ENCODE assay signal across 8 cellular contexts in genomic region chr17:40344321-40345160, GRCh38. TPM values are rescaled to one million over a fixed set of nuclear protein-coding genes. Genes with fewer than 3 reads are reported as not detected.
A peak's percentile ranks its signal among the peaks of the same experiment; 100 is the strongest.
DNase-seq lines count a peak whose midpoint lies in the region; ATAC-seq and TF ChIP-seq lines count a peak whose summit lies in the region.

No MANE protein-coding gene starts in this region.

- H3K4me1 ChIP-seq in Caco-2 (peaks cover 43% of the 10 kb centered on the region), prostate gland (replicated peaks) (peaks cover 44% of the 10 kb centered on the region)

- H3K36me3 ChIP-seq in Caco-2 (ENCODE audit: control insufficient read depth, insufficient read depth, low read length) (no peaks in the 10 kb centered on the region; the same call in 1 of the 2 replicates), prostate gland (no peaks in the 10 kb centered on the region)

- H3K9me3 Mint-ChIP-seq in Caco-2 (ENCODE audit: unreplicated experiment): no peaks in the 10 kb centered on the region

- H3K4me3 Mint-ChIP-seq in Caco-2 (ENCODE audit: unreplicated experiment): peak overlapping the region; percentile 89

- intact Hi-C loops in Caco-2 (cut with micrococcal nuclease; ENCODE audit: unreplicated experiment): loop anchor here (1.0 kb wide), 2 partner anchors 11 to 26 kb away; no protein-coding TSS in a partner anchor
- intact Hi-C loops in prostate gland (cut with DNase I): loop anchor here (5.0 kb wide), 2 partner anchors 32 to 222 kb away; partner anchors contain the start of gene MSL1

- DNase-seq in Caco-2 (no peak), fibroblast of the aortic adventitia (ENCODE audit: low read depth) (no peak), prostate gland (ENCODE audit: low spot score) (no peak), NCI-H2171 treated with DMSO at 0.1 percent for 48 hours (lab: John Stamatoyannopoulos, UW) (no peak), T-helper 9 cell (no peak), iPS-NIHi7 (ENCODE audit: extremely low spot score) (no peak)

- H3K4me3 ChIP-seq in Caco-2 (ENCODE audit: low read depth, low read length) (peak overlapping the region; percentile 64), WI38 (ENCODE audit: low read depth, low read length) (peak overlapping the region; percentile 69), fibroblast of the aortic adventitia (ENCODE audit: low read depth, low read length) (peak overlapping the region; percentile 85), prostate gland (peak overlapping the region; percentile 36 to 93)

- 26% methylated on average over 7 of the region's 7 CpGs for WGBS in prostate gland

- no peaks in the 10 kb centered on the region for H3K27me3 ChIP-seq in Caco-2 (replicated peaks; ENCODE audit: control insufficient read depth, insufficient read depth, low read length)
- H3K27me3 ChIP-seq in prostate gland (replicated peaks; ENCODE audit: insufficient read depth): no peaks in the 10 kb centered on the region

- H3K27ac Mint-ChIP-seq in Caco-2 (ENCODE audit: unreplicated experiment): peak overlapping the region; percentile 93

- ATAC-seq in HG03442 (IDR thresholded peaks at IDR 0.05; ENCODE audit: unreplicated experiment): no peak

- POLR2A ChIA-PET in Caco-2 (lab: Charles Lee): interaction anchor here (0.6 to 2.1 kb wide), 6 partner anchors 26 to 204 kb away, joined by 3 to 36 read pairs (median 4); partner anchors contain the start of genes CASC3 and TOP2A

- no peaks in the 10 kb centered on the region for H3K27me3 Mint-ChIP-seq in Caco-2 (ENCODE audit: insufficient read depth, unreplicated experiment)

- peaks cover 41% of the 10 kb centered on the region for H3K36me3 Mint-ChIP-seq in Caco-2 (ENCODE audit: insufficient read depth, unreplicated experiment)

- no peaks in the 10 kb centered on the region for H3K9me3 ChIP-seq in Caco-2
- H3K9me3 ChIP-seq in prostate gland: no peaks in the 10 kb centered on the region

- H3K27ac ChIP-seq in prostate gland: peak overlapping the region; percentile 96 to 98

- CTCF ChIA-PET in Caco-2 (lab: Charles Lee): interaction anchor here (1.3 to 2.9 kb wide), 7 partner anchors 10 to 216 kb away, joined by 3 to 40 read pairs (median 7); partner anchors contain the start of gene TOP2A

- no peak for TF ChIP-seq CTCF in Caco-2 (IDR thresholded peaks at IDR 0.05; ENCODE audit: insufficient read depth in 1 of 2, low read depth in 1 of 2, low read length in 1 of 2, severe bottlenecking in 1 of 2, unreplicated experiment in 1 of 2)
- no peak for TF ChIP-seq CTCF in WI38 (IDR thresholded peaks at IDR 0.05; ENCODE audit: low read depth, low read length)
- TF ChIP-seq CTCF in fibroblast of the aortic adventitia (IDR thresholded peaks at IDR 0.05; ENCODE audit: insufficient read depth, low read length): no peak
- no peak for TF ChIP-seq CTCF in prostate gland (IDR thresholded peaks at IDR 0.05)

- BruUV-seq in Caco-2 (replicated peaks; lab: Mats Ljungman, UMichigan): no TSS peak

- no peak for TF ChIP-seq POLR2A in prostate gland (IDR thresholded peaks at IDR 0.05)

- H3K4me1 Mint-ChIP-seq in Caco-2 (ENCODE audit: low read depth, unreplicated experiment): peaks cover 36% of the 10 kb centered on the region

RNA-seq across cellular contexts. Expression of gene GJD3, which starts 20.0 kb away (rescaled TPM):
- total RNA-seq in Caco-2 (2022) (not detected in 2 replicates), fibroblast of the aortic adventitia (ENCODE audit: low replicate concordance) (5.9 TPM in 1 of 2 replicates, not detected in the other), prostate gland (1 to 10 TPM in 1 of 2 donors, under 1 TPM in 1; 0.82 to 5.3 TPM)

RNA-seq across cellular contexts. Expression of gene RARA, which starts 35.6 kb away (rescaled TPM):
- total RNA-seq in Caco-2 (2022): 26.6 and 27.6 TPM in 2 replicates
- 16.0 and 25.2 TPM in 2 replicates for total RNA-seq in fibroblast of the aortic adventitia (ENCODE audit: low replicate concordance)
- 10 to 100 TPM; 24.4 to 70.6 TPM for total RNA-seq in prostate gland

RNA-seq across cellular contexts. Expression of gene CDC6, which starts 56.9 kb away (rescaled TPM):
- 86.1 and 96.4 TPM in 2 replicates for total RNA-seq in Caco-2 (2022)
- total RNA-seq in fibroblast of the aortic adventitia (ENCODE audit: low replicate concordance): 2.9 and 40.4 TPM in 2 replicates
- 10 to 100 TPM in 1 of 2 donors, 1 to 10 TPM in 1; 2.1 to 10.3 TPM for total RNA-seq in prostate gland
